ENCODE assay signal across 15 cellular contexts in genomic region chr4:142696334-142697122, GRCh38.
A peak's percentile ranks its signal among the peaks of the same experiment; 100 is the strongest.
DNase-seq lines count a peak whose midpoint lies in the region; ATAC-seq and TF ChIP-seq lines count a peak whose summit lies in the region.
"Had no signal": no experiment of that assay in that cellular context is flagged by ENCODE, and none has a peak within 500 bp of the region (broad histone marks: within the 10 kb centered on the region; RNA-seq: fewer than 3 reads in every experiment).

No MANE protein-coding gene starts in this region.

- H2AFZ ChIP-seq in GM23248 (no peak overlapping the region), SK-N-SH (ENCODE audit: low read depth) (no peak overlapping the region)

- H3K79me2 ChIP-seq in GM23248 (ENCODE audit: insufficient read depth) (no peaks in the 10 kb centered on the region), SK-N-SH (ENCODE audit: insufficient read depth) (no peaks in the 10 kb centered on the region)

- H3K4me2 ChIP-seq in GM23248 (ENCODE audit: unreplicated experiment) (no peak overlapping the region), SK-N-SH (no peak overlapping the region)
- H3K4me2 ChIP-seq: KMS-11 had no signal

- peak; percentile 72 for ATAC-seq in CD4-positive, alpha-beta T cell (ENCODE audit: poor library complexity)
- peak; percentile 52 for ATAC-seq in activated CD8-positive, alpha-beta T cell treated with anti-CD3 and anti-CD28 coated beads for 36 hours
- ATAC-seq in left colon: peak; percentile 67
- ATAC-seq: esophagus mucosa had no signal

- no peak overlapping the region for H3K27ac Mint-ChIP-seq in CD4-positive, alpha-beta T cell
- peak overlapping the region; percentile 89 for H3K27ac Mint-ChIP-seq in activated CD8-positive, alpha-beta T cell treated with anti-CD3 and anti-CD28 coated beads for 36 hours

- intact Hi-C loops in CD4-positive, alpha-beta T cell (cut with DNase I, micrococcal nuclease): no loop called here
- intact Hi-C loops in activated CD8-positive, alpha-beta T cell treated with anti-CD3 and anti-CD28 coated beads for 36 hours (cut with micrococcal nuclease): loop anchor here (10.0 kb wide), 1 partner anchor 572 kb away; no protein-coding TSS in a partner anchor
- intact Hi-C loops in left colon (cut with DNase I, micrococcal nuclease): no loop called here

- H3K36me3 Mint-ChIP-seq in CD4-positive, alpha-beta T cell (ENCODE audit: low read depth): peaks cover 17% of the 10 kb centered on the region
- peaks cover 7% of the 10 kb centered on the region for H3K36me3 Mint-ChIP-seq in activated CD8-positive, alpha-beta T cell treated with anti-CD3 and anti-CD28 coated beads for 36 hours (ENCODE audit: low read depth)

- H3K9ac ChIP-seq in GM23248 (no peak overlapping the region), SK-N-SH (no peak overlapping the region)
- H3K9ac ChIP-seq: KMS-11 had no signal

- no peaks in the 10 kb centered on the region for H3F3A ChIP-seq in GM23248 (ENCODE audit: insufficient read depth)
- H3F3A ChIP-seq in SK-N-SH (replicated peaks; ENCODE audit: insufficient read depth): no peaks in the 10 kb centered on the region

- no peaks in the 10 kb centered on the region for H3K27me3 ChIP-seq in CD4-positive, alpha-beta T cell (ENCODE audit: control insufficient read depth, insufficient read depth, low read length)
- H3K27me3 ChIP-seq in GM23248 (replicated peaks; ENCODE audit: insufficient read depth) (no peaks in the 10 kb centered on the region), SK-N-SH (ENCODE audit: insufficient read depth) (no peaks in the 10 kb centered on the region)

- H3K4me1 ChIP-seq in GM23248 (ENCODE audit: insufficient read depth) (no peaks in the 10 kb centered on the region), SK-N-SH (ENCODE audit: control insufficient read depth in 1 of 2, insufficient read depth in 2 of 2, low read depth in 1 of 2, low read length in 1 of 2) (no peaks in the 10 kb centered on the region)

- H3K36me3 ChIP-seq in GM23248 (ENCODE audit: low read depth) (no peaks in the 10 kb centered on the region), SK-N-SH (replicated peaks in 1 of 2; ENCODE audit: control insufficient read depth in 1 of 2, insufficient read depth in 2 of 2, low read length in 1 of 2) (no peaks in the 10 kb centered on the region)
- H3K36me3 ChIP-seq: thoracic aorta, WERI-Rb-1 had no signal

- H3K9me3 Mint-ChIP-seq in CD4-positive, alpha-beta T cell: no peaks in the 10 kb centered on the region
- H3K9me3 Mint-ChIP-seq in activated CD8-positive, alpha-beta T cell treated with anti-CD3 and anti-CD28 coated beads for 36 hours: no peaks in the 10 kb centered on the region

- TF ChIP-seq EP300 in SK-N-SH (IDR thresholded peaks at IDR 0.05; ENCODE audit: borderline replicate concordance in 1 of 2, low read depth in 1 of 2, low read length in 1 of 2): no peak

- H4K20me1 ChIP-seq in GM23248 (ENCODE audit: insufficient read depth): no peaks in the 10 kb centered on the region
- no peaks in the 10 kb centered on the region for H4K20me1 ChIP-seq in SK-N-SH (ENCODE audit: insufficient read depth)

- H3K27ac ChIP-seq in CD4-positive, alpha-beta T cell (ENCODE audit: low read depth, low read length): peak overlapping the region; percentile 74
- H3K27ac ChIP-seq in GM23248: no peak overlapping the region
- H3K27ac ChIP-seq in SK-N-SH (ENCODE audit: low read depth in 2 of 2, low read length in 1 of 2): no peak overlapping the region
- H3K27ac ChIP-seq: KMS-11, WERI-Rb-1 had no signal

- H3K27me3 Mint-ChIP-seq in CD4-positive, alpha-beta T cell: no peaks in the 10 kb centered on the region
- H3K27me3 Mint-ChIP-seq in activated CD8-positive, alpha-beta T cell treated with anti-CD3 and anti-CD28 coated beads for 36 hours: no peaks in the 10 kb centered on the region

- POLR2A ChIA-PET in CD4-positive, alpha-beta T cell (lab: Charles Lee): interaction anchor here (0.6 to 4.4 kb wide), 11 partner anchors 10 to 342 kb away, joined by 3 to 32 read pairs (median 4); no protein-coding TSS in a partner anchor
- POLR2A ChIA-PET in activated CD8-positive, alpha-beta T cell treated with anti-CD3 and anti-CD28 coated beads for 36 hours (lab: Charles Lee): no interaction called here
- POLR2A ChIA-PET in HEK293T (lab: Yijun Ruan, JAX) (no interaction called here), SK-N-SH (lab: Yijun Ruan, JAX) (no interaction called here)

- CTCF ChIA-PET in CD4-positive, alpha-beta T cell (lab: Charles Lee): no interaction called here
- CTCF ChIA-PET in activated CD8-positive, alpha-beta T cell treated with anti-CD3 and anti-CD28 coated beads for 36 hours (lab: Charles Lee): interaction anchor here (1.0 kb wide), 1 partner anchor 37 kb away, joined by 3 read pairs; no protein-coding TSS in a partner anchor
- CTCF ChIA-PET in HEK293T (lab: Yijun Ruan, JAX) (interaction anchor here (1.3 kb wide), 1 partner anchor 19 kb away, joined by 4 read pairs; no protein-coding TSS in a partner anchor), SK-N-SH (lab: Yijun Ruan, JAX) (no interaction called here)

- H3K9me2 ChIP-seq in GM23248 (ENCODE audit: insufficient read depth) (no peaks in the 10 kb centered on the region), SK-N-SH (no peaks in the 10 kb centered on the region; the same call in 1 of the 2 replicates)

- in situ Hi-C loops in GM23248 (cut with MboI): no loop called here

- DNase-seq in CD4-positive, alpha-beta T cell: peak in 6 of 10 experiments; percentile 9 to 38 (median 18)
- peak; percentile 15 for DNase-seq in GM23248
- DNase-seq in activated CD8-positive, alpha-beta T cell treated with anti-CD3 and anti-CD28 coated beads for 36 hours: peak; percentile 34
- peak in 1 of 2 donors; percentile 10 for DNase-seq in left colon
- DNase-seq in HEK293T (ENCODE audit: extremely low spot score): no peak
- no peak for DNase-seq in SK-N-SH
- no peak for DNase-seq in central memory CD4-positive, alpha-beta T cell
- DNase-seq: activated gamma-delta T cell, hippocampal formation, NCI-H1694, NCI-H526 treated with DMSO at 0.1 percent for 48 hours had no signal

- peaks cover 74% of the 10 kb centered on the region for H3K4me1 Mint-ChIP-seq in CD4-positive, alpha-beta T cell (ENCODE audit: low read depth)
- peaks cover 53% of the 10 kb centered on the region for H3K4me1 Mint-ChIP-seq in activated CD8-positive, alpha-beta T cell treated with anti-CD3 and anti-CD28 coated beads for 36 hours (ENCODE audit: low read depth)

- H3K9me3 ChIP-seq in CD4-positive, alpha-beta T cell (ENCODE audit: control insufficient read depth, low read length): no peaks in the 10 kb centered on the region
- H3K9me3 ChIP-seq in GM23248 (ENCODE audit: low read depth) (no peaks in the 10 kb centered on the region), SK-N-SH (no peaks in the 10 kb centered on the region)
- H3K9me3 ChIP-seq: thoracic aorta had no signal

- no peak overlapping the region for H3K4me3 ChIP-seq in GM23248
- no peak overlapping the region for H3K4me3 ChIP-seq in SK-N-SH (ENCODE audit: low read depth in 2 of 2, low read length in 1 of 2)
- H3K4me3 ChIP-seq: thoracic aorta had no signal

- H3K4me3 Mint-ChIP-seq in CD4-positive, alpha-beta T cell: peak overlapping the region; percentile 70
- H3K4me3 Mint-ChIP-seq in activated CD8-positive, alpha-beta T cell treated with anti-CD3 and anti-CD28 coated beads for 36 hours: peak overlapping the region; percentile 2

- WGBS in GM23248 (ENCODE audit: low coverage in 1 of 2, low lambda C conversion rate in 2 of 2, missing lambda C conversion rate in 2 of 2), 2 experiments: 71 to 77% methylated on average over 3 of the region's 3 CpGs
- WGBS in SK-N-SH (ENCODE audit: low lambda C conversion rate): 59% methylated on average over 3 of the region's 3 CpGs

- no peak for TF ChIP-seq CTCF in CD4-positive, alpha-beta T cell (IDR thresholded peaks at IDR 0.05)
- TF ChIP-seq CTCF in activated CD8-positive, alpha-beta T cell treated with anti-CD3 and anti-CD28 coated beads for 36 hours (IDR thresholded peaks at IDR 0.05): no peak
- no peak for TF ChIP-seq CTCF in SK-N-SH (IDR thresholded peaks at IDR 0.05)

- TF ChIP-seq RAD21 in SK-N-SH (IDR thresholded peaks at IDR 0.05; ENCODE audit: low read length): no peak

TF ChIP-seq in HEK293T, 16 proteins besides CTCF, POLR2A, EP300 and RAD21:
- no peak for TF ChIP-seq TARDBP (IDR thresholded peaks at IDR 0.05)
- TF ChIP-seq HDGF (IDR thresholded peaks at IDR 0.05; ENCODE audit: borderline replicate concordance): no peak
- TF ChIP-seq ELF4 (IDR thresholded peaks at IDR 0.05): no peak
- TF ChIP-seq BHLHE40 (IDR thresholded peaks at IDR 0.05; ENCODE audit: borderline replicate concordance): no peak
- no peak for TF ChIP-seq SP1 (IDR thresholded peaks at IDR 0.05)
TF ChIP-seq in HEK293T: peak in this region for 0.

TF ChIP-seq in SK-N-SH, 30 proteins besides CTCF, POLR2A, EP300 and RAD21:
- TF ChIP-seq SIN3A (IDR thresholded peaks at IDR 0.05; ENCODE audit: borderline replicate concordance, low read depth, low read length): no peak
- TF ChIP-seq TAF1 (IDR thresholded peaks at IDR 0.05; ENCODE audit: borderline replicate concordance, low read depth, low read length): no peak
- no peak for TF ChIP-seq RXRA (IDR thresholded peaks at IDR 0.05; ENCODE audit: borderline replicate concordance, low read depth)
- TF ChIP-seq YY1 (IDR thresholded peaks at IDR 0.05; ENCODE audit: low read depth): no peak
- no peak for TF ChIP-seq TEAD4 (IDR thresholded peaks at IDR 0.05; ENCODE audit: borderline replicate concordance, insufficient read depth)
- no peak for TF ChIP-seq EZH2phosphoT487 (IDR thresholded peaks at IDR 0.05; ENCODE audit: borderline replicate concordance, low read depth)
- TF ChIP-seq RFX5 (IDR thresholded peaks at IDR 0.05; ENCODE audit: low read length): no peak
- TF ChIP-seq FOXJ3 (CRISPR knock-in tag; IDR thresholded peaks at IDR 0.05): no peak
- no peak for TF ChIP-seq GATA2 (CRISPR knock-in tag; IDR thresholded peaks at IDR 0.05)
- TF ChIP-seq USF2 (IDR thresholded peaks at IDR 0.05; ENCODE audit: borderline replicate concordance, low read depth, low read length): no peak
- no peak for TF ChIP-seq ELF1 (IDR thresholded peaks at IDR 0.05)
- TF ChIP-seq RCOR1 (IDR thresholded peaks at IDR 0.05; ENCODE audit: low read length): no peak
- TF ChIP-seq NRF1 (IDR thresholded peaks at IDR 0.05; ENCODE audit: low read depth, low read length): no peak
- TF ChIP-seq CHD2 (IDR thresholded peaks at IDR 0.05; ENCODE audit: low read length, partially characterized antibody): no peak

Comparison
In these comparisons a context has a peak if more than half of its experiments do, and no peak if none do; other contexts are left out.
1. DNase-seq: peak in CD4-positive, alpha-beta T cell (6 of 10), GM23248 (single experiment) and activated CD8-positive, alpha-beta T cell treated with anti-CD3 and anti-CD28 coated beads for 36 hours (single experiment); none in HEK293T (single experiment), SK-N-SH (single experiment) and central memory CD4-positive, alpha-beta T cell (single experiment).
2. CTCF ChIA-PET loops: an anchor here in activated CD8-positive, alpha-beta T cell treated with anti-CD3 and anti-CD28 coated beads for 36 hours (1.0 kb wide) and HEK293T (1.3 kb wide); none called in CD4-positive, alpha-beta T cell and SK-N-SH.
3. Peak in every context shown above with its lines, with median percentiles within 50 percentile points of each other: ATAC-seq.